ENCODE assay signal across 25 cellular contexts in the genomic region with DNA sequence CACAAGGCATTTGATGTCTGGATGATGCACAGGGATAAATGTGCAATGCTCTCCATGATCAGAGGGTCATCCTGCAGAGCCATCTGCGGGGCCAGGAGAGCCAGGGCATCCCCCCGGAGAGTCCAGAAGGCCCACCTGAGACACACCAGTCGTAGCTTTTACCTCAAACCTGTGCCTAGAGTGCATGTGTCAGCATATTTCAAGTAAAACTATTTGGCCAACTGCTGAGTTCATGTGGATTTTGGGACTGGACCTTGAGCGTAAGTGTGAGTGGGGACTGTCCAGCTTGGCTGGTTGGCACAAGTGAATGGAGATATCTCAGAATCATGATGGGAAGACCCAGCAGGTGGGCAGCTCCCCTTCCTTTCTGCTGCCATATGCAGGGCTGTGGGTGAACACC.
DNase-seq lines count a peak whose midpoint lies in the region; ATAC-seq, FAIRE-seq and TF ChIP-seq lines count a peak whose summit lies in the region.
"Had no signal": no experiment of that assay in that cellular context is flagged by ENCODE, and none has a peak within 500 bp of the region (broad histone marks: within the 10 kb centered on the region; RNA-seq: fewer than 3 reads in every experiment).

No MANE protein-coding gene starts in this region.

- TF ChIP-seq RAD21 in HepG2 (CRISPR knock-in tag; IDR thresholded peaks at IDR 0.05) = no peak
- no peak for TF ChIP-seq RAD21 in K562 (CRISPR knock-in tag; conservative IDR thresholded peaks at IDR 0.05 in 1 of 2, IDR thresholded peaks at IDR 0.05 in 1 of 2)

- no peak overlapping the region for H2BK5ac ChIP-seq in neuronal stem cell (ENCODE audit: low read length)

- DNase-seq in HepG2 (ENCODE audit: low spot score) = no peak
- DNase-seq in right lobe of liver = no peak
- DNase-seq in K562 (ENCODE audit: extremely low read depth in 1 of 4, low spot score in 3 of 4) = no peak
- no peak for DNase-seq in neuronal stem cell (ENCODE audit: low spot score)
- no peak for DNase-seq in HUDEP-2 (lab: John Stamatoyannopoulos, UW; ENCODE audit: unreplicated experiment in 76 of 76)
- no peak for DNase-seq in activated naive CD4-positive, alpha-beta T cell treated with Interleukin-2 at 50 U/mL for 16 hours
- DNase-seq in GF-D8 (lab: John Stamatoyannopoulos, UW) = no peak
- DNase-seq: ACHN; BE2C; C1 segment of cervical spinal cord; CD4-positive, alpha-beta memory T cell; CD4-positive, CD25-positive, alpha-beta regulatory T cell; CD8-positive, alpha-beta memory T cell; COR-L47; DMS 273 treated with DMSO at 0.1 percent for 48 hours; DMS153; DMS53; DMS79; DND-41; EL; GDM1 had no signal

- H3K36me3 ChIP-seq in HepG2 (replicated peaks in 1 of 2; ENCODE audit: control insufficient read depth in 1 of 2, insufficient read depth in 2 of 2, low read length in 2 of 2) (no peaks in the 10 kb centered on the region), right lobe of liver (no peaks in the 10 kb centered on the region), K562 (ENCODE audit: control insufficient read depth, insufficient read depth, low read length) (no peaks in the 10 kb centered on the region), neuronal stem cell (replicated peaks in 1 of 2; ENCODE audit: control insufficient read depth in 2 of 2, insufficient read depth in 2 of 2, low read length in 2 of 2) (no peaks in the 10 kb centered on the region)
- H3K36me3 ChIP-seq: BE2C, BLaER1 had no signal

- FAIRE-seq in HepG2 (lab: Jason Lieb, UNC) (no peak), K562 (lab: Jason Lieb, UNC) (no peak)
- FAIRE-seq: GM12891, GM19239 had no signal

- BruUV-seq in HepG2 (replicated peaks; lab: Mats Ljungman, UMichigan) (no TSS peak), K562 (replicated peaks; lab: Mats Ljungman, UMichigan) (no TSS peak)

- H3K79me1 ChIP-seq in neuronal stem cell (ENCODE audit: low read depth, low read length) = no peaks in the 10 kb centered on the region

- H3K23ac ChIP-seq in neuronal stem cell (ENCODE audit: low read depth, low read length, poor library complexity) = no peak overlapping the region

- H3K79me2 ChIP-seq in HepG2 (ENCODE audit: insufficient read depth, low read length) (no peaks in the 10 kb centered on the region), K562 (ENCODE audit: control insufficient read depth, insufficient read depth, low read length) (no peaks in the 10 kb centered on the region)

- H4K91ac ChIP-seq in neuronal stem cell (ENCODE audit: low read depth, low read length, poor library complexity) = no peak overlapping the region

- CTCF ChIA-PET in HepG2 (lab: Yijun Ruan, JAX; ENCODE audit: low intra/inter-chr PET ratio, low total read pairs) (no interaction called here), K562 (lab: Yijun Ruan, JAX; ENCODE audit: low intra/inter-chr PET ratio) (no interaction called here)

- no peak for TF ChIP-seq EP300 in HepG2 (IDR thresholded peaks at IDR 0.05; ENCODE audit: low read depth in 2 of 2, low read length in 2 of 2)
- TF ChIP-seq EP300 in HepG2 (CRISPR knock-in tag; IDR thresholded peaks at IDR 0.05; ENCODE audit: borderline replicate concordance) = no peak
- TF ChIP-seq EP300 in K562 (IDR thresholded peaks at IDR 0.05; ENCODE audit: low read length) = no peak

- H3K9me3 ChIP-seq in HepG2 (ENCODE audit: low read length) (no peaks in the 10 kb centered on the region), right lobe of liver (no peaks in the 10 kb centered on the region), K562 (replicated peaks; ENCODE audit: control insufficient read depth, insufficient read depth, low read depth, low read length) (no peaks in the 10 kb centered on the region), neuronal stem cell (replicated peaks in 1 of 2; ENCODE audit: control insufficient read depth in 2 of 2, insufficient read depth in 1 of 2, low read depth in 1 of 2, low read length in 2 of 2) (no peaks in the 10 kb centered on the region)
- H3K9me3 ChIP-seq: BE2C, BLaER1 had no signal

- no peak overlapping the region for H3K14ac ChIP-seq in neuronal stem cell (ENCODE audit: low read length)

- no peak overlapping the region for H3K9ac ChIP-seq in HepG2 (ENCODE audit: insufficient read depth, low read depth, low read length)
- no peak overlapping the region for H3K9ac ChIP-seq in K562 (ENCODE audit: insufficient read depth in 1 of 2, low read depth in 2 of 2, low read length in 2 of 2)
- no peak overlapping the region for H3K9ac ChIP-seq in neuronal stem cell (ENCODE audit: low read depth, low read length, poor library complexity)
- H3K9ac ChIP-seq: BLaER1 had no signal

- intact Hi-C loops in HepG2 (cut with micrococcal nuclease; ENCODE audit: unreplicated experiment) (no loop called here), right lobe of liver (cut with DNase I) (no loop called here), K562 (cut with micrococcal nuclease) (no loop called here)

- no peak overlapping the region for H3K4ac ChIP-seq in neuronal stem cell (ENCODE audit: low read length)

- no peak overlapping the region for H3K4me3 ChIP-seq in HepG2 (replicated peaks in 1 of 3; ENCODE audit: insufficient read depth in 1 of 3, low read depth in 2 of 3, low read length in 3 of 3)
- no peak overlapping the region for H3K4me3 ChIP-seq in right lobe of liver
- no peak overlapping the region for H3K4me3 ChIP-seq in K562
- H3K4me3 ChIP-seq in neuronal stem cell (ENCODE audit: low read length in 2 of 2) = no peak overlapping the region
- H3K4me3 ChIP-seq: BLaER1 had no signal

- H3K27me3 ChIP-seq in HepG2 (ENCODE audit: control insufficient read depth in 1 of 2, insufficient read depth in 2 of 2, low read length in 2 of 2) = peaks cover 0 to 21% of the 10 kb centered on the region in 2 experiments; a peak in 3 of 5 replicates
- H3K27me3 ChIP-seq in right lobe of liver = no peaks in the 10 kb centered on the region
- peaks cover 2 to 15% of the 10 kb centered on the region in 2 experiments; a peak in 2 of 5 replicates for H3K27me3 ChIP-seq in K562 (ENCODE audit: control insufficient read depth in 2 of 2, insufficient read depth in 2 of 2, low read length in 2 of 2)
- H3K27me3 ChIP-seq in neuronal stem cell (ENCODE audit: control insufficient read depth in 3 of 3, insufficient read depth in 3 of 3, low read depth in 1 of 3, low read length in 3 of 3) = no peaks in the 10 kb centered on the region
- H3K27me3 ChIP-seq: BE2C, BLaER1 had no signal

- 5% methylated on average over 4 of the region's 4 CpGs for WGBS in HepG2 (ENCODE audit: low lambda C conversion rate)
- WGBS in right lobe of liver (ENCODE audit: insufficient coverage, low coverage, low lambda C conversion rate, missing lambda C conversion rate) = no CpG with 5 or more reads among the region's 4 CpGs
- 0% methylated on average over 4 of the region's 4 CpGs for WGBS in K562 (ENCODE audit: insufficient coverage, low coverage, missing lambda C conversion rate)
- no CpG with 5 or more reads among the region's 4 CpGs for WGBS in neuronal stem cell (ENCODE audit: extremely low coverage in 2 of 2, insufficient read length in 2 of 2, insufficient replicate concordance in 1 of 2), 2 donors

- in situ Hi-C loops in HepG2 (cut with HindIII; ENCODE audit: extremely low pct_ligation_motif_present, low pct_unique_long_range_greater_than_20kb) = no loop called here
- in situ Hi-C loops in K562 (cut with MboI) = no loop called here

- H2BK15ac ChIP-seq in neuronal stem cell (ENCODE audit: low read length) = no peak overlapping the region

- H4K8ac ChIP-seq in neuronal stem cell (ENCODE audit: low read depth, low read length) = peak overlapping the region; percentile 83

- no peaks in the 10 kb centered on the region for H3K9me1 ChIP-seq in K562 (ENCODE audit: control insufficient read depth, insufficient read depth, low read length)

- H4K20me1 ChIP-seq in HepG2 (ENCODE audit: insufficient read depth, low read length) = no peaks in the 10 kb centered on the region
- no peaks in the 10 kb centered on the region; the same call in 1 of the 2 replicates for H4K20me1 ChIP-seq in K562 (replicated peaks; ENCODE audit: control insufficient read depth, insufficient read depth, low read length)
- H4K20me1 ChIP-seq: BLaER1 had no signal

- H2AK5ac ChIP-seq in neuronal stem cell (ENCODE audit: low read depth, low read length) = no peak overlapping the region

- TF ChIP-seq POLR2A in HepG2 (IDR thresholded peaks at IDR 0.05; ENCODE audit: insufficient read depth in 1 of 2, low read depth in 2 of 2, low read length in 2 of 2) (no peak), right lobe of liver (IDR thresholded peaks at IDR 0.05) (no peak), K562 (conservative IDR thresholded peaks at IDR 0.05) (no peak)

- H3K4me1 ChIP-seq in HepG2 (ENCODE audit: insufficient read depth, low read length) (no peaks in the 10 kb centered on the region), right lobe of liver (no peaks in the 10 kb centered on the region), K562 (replicated peaks in 1 of 2; ENCODE audit: control insufficient read depth in 2 of 2, insufficient read depth in 2 of 2, low read length in 2 of 2) (no peaks in the 10 kb centered on the region), neuronal stem cell (ENCODE audit: control insufficient read depth in 2 of 2, insufficient read depth in 1 of 2, low read depth in 1 of 2, low read length in 2 of 2) (peaks cover 0 to 2% of the 10 kb centered on the region in 2 donors)
- H3K4me1 ChIP-seq: BE2C, BLaER1 had no signal

- POLR2A ChIA-PET in HepG2 (lab: Yijun Ruan, JAX) (no interaction called here), K562 (lab: Yijun Ruan, JAX) (interaction anchor here (0.6 kb wide), 1 partner anchor 17 kb away, joined by 3 read pairs; no protein-coding TSS in a partner anchor)

- H3K4me2 ChIP-seq in HepG2 (ENCODE audit: low read depth, low read length) = no peak overlapping the region
- H3K4me2 ChIP-seq in K562 (ENCODE audit: insufficient read depth, low read length) = no peak overlapping the region
- no peak overlapping the region for H3K4me2 ChIP-seq in neuronal stem cell (ENCODE audit: insufficient read depth, low read length, poor library complexity, severe bottlenecking)
- H3K4me2 ChIP-seq: BLaER1 had no signal

- no peak overlapping the region for H2BK12ac ChIP-seq in neuronal stem cell (ENCODE audit: low read length)

- ATAC-seq in HepG2 (no peak), right lobe of liver (no peak), K562 (no peak)

- H2AFZ ChIP-seq in HepG2 (ENCODE audit: low read length) (no peak overlapping the region), K562 (ENCODE audit: low read depth, low read length) (no peak overlapping the region), neuronal stem cell (ENCODE audit: low read length) (no peak overlapping the region)

- no peak overlapping the region for H2BK120ac ChIP-seq in neuronal stem cell (ENCODE audit: low read depth, low read length)

- H3K18ac ChIP-seq in neuronal stem cell (ENCODE audit: low read length) = no peak overlapping the region

- TF ChIP-seq CTCF in HepG2 (CRISPR knock-in tag; IDR thresholded peaks at IDR 0.05) = no peak
- TF ChIP-seq CTCF in right lobe of liver (IDR thresholded peaks at IDR 0.05) = no peak
- TF ChIP-seq CTCF in K562 (IDR thresholded peaks at IDR 0.05 in 2 of 3, conservative IDR thresholded peaks at IDR 0.05 in 1 of 3; ENCODE audit: insufficient read depth in 2 of 3, low read depth in 1 of 3, low read length in 3 of 3) = no peak

- no peak overlapping the region for H3K27ac ChIP-seq in HepG2 (ENCODE audit: extremely low read length, insufficient read depth, low read length)
- no peak overlapping the region for H3K27ac ChIP-seq in right lobe of liver
- H3K27ac ChIP-seq in K562 (ENCODE audit: extremely low read depth, low read depth, low read length) = no peak overlapping the region
- no peak overlapping the region for H3K27ac ChIP-seq in neuronal stem cell (replicated peaks; ENCODE audit: low read length)
- H3K27ac ChIP-seq: 22Rv1, BLaER1 had no signal
